Comparison of ENCODE assay signal across 19 cellular contexts in the genomic region with DNA sequence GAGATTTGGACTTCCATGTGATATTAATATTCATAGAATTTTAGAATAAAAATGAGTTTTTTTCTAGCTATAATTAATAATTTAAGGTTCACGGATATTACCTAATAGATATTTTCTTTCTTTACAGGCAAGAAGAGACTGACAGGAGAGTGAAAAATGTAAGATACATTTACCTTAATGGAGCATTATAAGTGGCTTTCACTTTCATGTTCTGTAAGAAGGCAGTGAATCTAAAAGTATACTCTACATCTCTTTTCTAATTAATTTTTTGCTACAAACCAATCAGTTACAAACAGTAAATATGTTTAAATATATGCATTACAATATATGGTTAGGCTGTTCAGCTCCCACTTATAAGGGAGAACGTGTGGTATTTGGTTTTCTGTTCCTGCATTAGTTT.
DNase-seq lines count a peak whose midpoint lies in the region; ATAC-seq, FAIRE-seq and TF ChIP-seq lines count a peak whose summit lies in the region.
"Had no signal": no experiment of that assay in that cellular context is flagged by ENCODE, and none has a peak within 500 bp of the region (broad histone marks: within the 10 kb centered on the region; RNA-seq: fewer than 3 reads in every experiment).

No MANE protein-coding gene starts in this region.

- no peak overlapping the region for H3K4me3 ChIP-seq in Caco-2 (ENCODE audit: low read depth, low read length)
- H3K4me3 ChIP-seq in endocrine pancreas (ENCODE audit: control insufficient read depth, insufficient read depth, low read length) = peak overlapping the region; percentile 14
- H3K4me3 ChIP-seq in pancreas = no peak overlapping the region
- H3K4me3 ChIP-seq: BLaER1, GM12878, GM23248, HAP-1 had no signal

- H3K9me3 Mint-ChIP-seq in Caco-2 (ENCODE audit: unreplicated experiment) = no peaks in the 10 kb centered on the region
- H3K9me3 Mint-ChIP-seq: CD4-positive, alpha-beta memory T cell had no signal

- H3K9me3 ChIP-seq in Caco-2 = no peaks in the 10 kb centered on the region
- H3K9me3 ChIP-seq in endocrine pancreas (ENCODE audit: control insufficient read depth, low read length) = no peaks in the 10 kb centered on the region
- no peaks in the 10 kb centered on the region for H3K9me3 ChIP-seq in pancreas
- H3K9me3 ChIP-seq: BLaER1, HAP-1 had no signal

- H3K27me3 ChIP-seq in Caco-2 (replicated peaks; ENCODE audit: control insufficient read depth, insufficient read depth, low read length) (no peaks in the 10 kb centered on the region), endocrine pancreas (ENCODE audit: control insufficient read depth, insufficient read depth, low read length) (no peaks in the 10 kb centered on the region), pancreas (no peaks in the 10 kb centered on the region)
- H3K27me3 ChIP-seq: BLaER1 had no signal

- no peak overlapping the region for H3K4me3 Mint-ChIP-seq in Caco-2 (ENCODE audit: unreplicated experiment)
- H3K4me3 Mint-ChIP-seq: CD14-positive monocyte; CD4-positive, alpha-beta memory T cell had no signal

- peaks cover 60% of the 10 kb centered on the region for H3K4me1 ChIP-seq in Caco-2
- H3K4me1 ChIP-seq in endocrine pancreas (ENCODE audit: control insufficient read depth, insufficient read depth, low read length) = peaks cover 11% of the 10 kb centered on the region
- peaks cover 0 to 17% (median 5%) of the 10 kb centered on the region in 3 donors for H3K4me1 ChIP-seq in pancreas
- H3K4me1 ChIP-seq: BLaER1 had no signal

- peak overlapping the region; percentile 53 for H3K27ac Mint-ChIP-seq in Caco-2 (ENCODE audit: unreplicated experiment)
- H3K27ac Mint-ChIP-seq: CD14-positive monocyte; CD4-positive, alpha-beta memory T cell had no signal

- H3K9ac ChIP-seq in endocrine pancreas (ENCODE audit: control insufficient read depth, insufficient read depth, low read length) = no peak overlapping the region
- H3K9ac ChIP-seq: BLaER1, GM23248 had no signal

- CTCF ChIA-PET in Caco-2 (lab: Charles Lee) = no interaction called here

- H3K36me3 Mint-ChIP-seq in Caco-2 (ENCODE audit: insufficient read depth, unreplicated experiment) = peaks cover 66% of the 10 kb centered on the region
- H3K36me3 Mint-ChIP-seq: CD14-positive monocyte had no signal

- peak; percentile 47 for ATAC-seq in HG02798 (IDR thresholded peaks at IDR 0.05; ENCODE audit: poor library complexity, unreplicated experiment)
- no peak for ATAC-seq in pancreas
- ATAC-seq in HG02571 (IDR thresholded peaks at IDR 0.05; ENCODE audit: unreplicated experiment) = no peak
- ATAC-seq: GM12878 had no signal

- peaks cover 43% of the 10 kb centered on the region for H3K4me1 Mint-ChIP-seq in Caco-2 (ENCODE audit: low read depth, unreplicated experiment)
- H3K4me1 Mint-ChIP-seq: CD14-positive monocyte had no signal

- FAIRE-seq in pancreas (lab: Jason Lieb, UNC) = peak; percentile 37
- FAIRE-seq: GM12878, GM19239 had no signal

- DNase-seq in Caco-2 (no peak), pancreas (no peak), islet precursor cell (no peak)
- no peak for DNase-seq in effector CD8-positive, alpha-beta T cell (lab: John Stamatoyannopoulos, UW)
- DNase-seq: 8988T; CD4-positive, alpha-beta memory T cell; DMS 273 treated with DMSO at 0.1 percent for 48 hours; DMS53; DND-41; EL; GM23248 had no signal

- POLR2A ChIA-PET in Caco-2 (lab: Charles Lee) = no interaction called here

- intact Hi-C loops in Caco-2 (cut with micrococcal nuclease; ENCODE audit: unreplicated experiment) = no loop called here
- intact Hi-C loops in pancreas (cut with DNase I) = no loop called here

- no peaks in the 10 kb centered on the region for H3K27me3 Mint-ChIP-seq in Caco-2 (ENCODE audit: insufficient read depth, unreplicated experiment)
- H3K27me3 Mint-ChIP-seq: CD4-positive, alpha-beta memory T cell had no signal

- no peaks in the 10 kb centered on the region; the same call in 1 of the 2 replicates for H3K36me3 ChIP-seq in Caco-2 (ENCODE audit: control insufficient read depth, insufficient read depth, low read length)
- H3K36me3 ChIP-seq in endocrine pancreas (ENCODE audit: control insufficient read depth, insufficient read depth, low read length) = peaks cover 2% of the 10 kb centered on the region
- peaks cover 0 to 10% (median 0%) of the 10 kb centered on the region in 3 donors for H3K36me3 ChIP-seq in pancreas
- H3K36me3 ChIP-seq: BLaER1 had no signal

- no peak overlapping the region for H3K27ac ChIP-seq in pancreas
- H3K27ac ChIP-seq: BLaER1, GM23248 had no signal

- BruUV-seq in Caco-2 (replicated peaks; lab: Mats Ljungman, UMichigan) = no TSS peak

- 91 to 96% methylated on average over 2 of the region's 2 CpGs for whole genome bisulfite sequencing in pancreas, 2 donors

- no peak for TF ChIP-seq CTCF in Caco-2 (IDR thresholded peaks at IDR 0.05; ENCODE audit: insufficient read depth in 1 of 2, low read depth in 1 of 2, low read length in 1 of 2, severe bottlenecking in 1 of 2, unreplicated experiment in 1 of 2)
- no peak for TF ChIP-seq CTCF in pancreas (IDR thresholded peaks at IDR 0.05)
